Comparison of ENCODE assay signal across 1 cellular context in the genomic region with DNA sequence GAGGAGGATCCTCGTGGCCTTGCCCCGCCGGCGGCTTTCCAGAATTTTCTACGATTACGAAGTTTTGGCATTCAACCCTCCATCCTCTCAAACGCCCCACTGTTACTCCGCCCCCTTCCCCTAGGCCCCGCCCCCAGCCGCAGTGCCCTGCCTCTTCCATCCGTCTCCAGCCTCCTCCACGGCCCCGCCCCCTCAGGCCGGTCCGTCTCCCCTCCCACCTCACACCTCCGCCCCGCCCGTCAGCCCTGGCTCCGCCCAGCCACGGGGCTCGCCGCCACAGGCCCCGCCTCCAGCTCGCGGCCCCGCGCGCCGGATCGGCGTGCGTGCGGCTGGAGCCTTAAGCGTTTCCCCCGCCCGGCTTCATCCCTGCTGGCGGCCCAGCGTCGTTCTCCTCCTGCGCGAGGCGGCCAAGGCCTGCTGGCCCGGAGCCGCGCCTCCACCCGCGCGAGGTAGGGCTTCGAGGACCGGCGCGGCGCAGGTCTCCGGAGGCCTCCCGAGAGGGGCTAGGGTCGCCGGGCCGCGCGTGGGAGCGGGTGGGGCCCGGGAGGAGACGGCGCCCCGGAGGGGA.
TF ChIP-seq lines count a peak whose summit lies in the region.

A gene with protein sequence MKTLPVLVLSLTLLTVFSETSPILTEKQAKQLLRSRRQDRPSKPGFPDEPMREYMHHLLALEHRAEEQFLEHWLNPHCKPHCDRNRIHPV (minus strand): TSS at position 109 of the 568 bp plus-strand sequence. CDS start 18,110 bp downstream, outside the sequence.
A gene (plus strand): TSS at position 340 of the 568 bp plus-strand sequence. CDS start 645 bp downstream, outside the sequence.

TF ChIP-seq in HepG2, 621 proteins besides CTCF, POLR2A, EP300 and RAD21 (continued from another document):
- peak; percentile 77; the same call in 1 of the 2 replicates for TF ChIP-seq ZNF773 (CRISPR knock-in tag; IDR thresholded peaks at IDR 0.05; ENCODE audit: borderline replicate concordance)
- TF ChIP-seq ZNF451 (CRISPR knock-in tag; IDR thresholded peaks at IDR 0.05), result peak; percentile 59; the same call in 1 of the 2 replicates
- no peak for TF ChIP-seq XRCC5 (optimal IDR thresholded peaks at IDR 0.05; ENCODE audit: low read length)
- no peak for TF ChIP-seq PPARG (CRISPR knock-in tag; conservative IDR thresholded peaks at IDR 0.05)
- no peak for TF ChIP-seq SIN3B (IDR thresholded peaks at IDR 0.05; ENCODE audit: low read length)
- TF ChIP-seq HNF4G (IDR thresholded peaks at IDR 0.05; ENCODE audit: borderline replicate concordance, low read depth, low read length), result no peak
- TF ChIP-seq HNF4G (CRISPR knock-in tag; IDR thresholded peaks at IDR 0.05; ENCODE audit: borderline replicate concordance, low read depth), result no peak; the same call in 1 of the 2 replicates
- no peak for TF ChIP-seq NFKBIZ (CRISPR knock-in tag; IDR thresholded peaks at IDR 0.05)
- no peak for TF ChIP-seq ARNT2 (CRISPR knock-in tag; IDR thresholded peaks at IDR 0.05; ENCODE audit: low read depth)
- no peak for TF ChIP-seq ZNF543 (CRISPR knock-in tag; IDR thresholded peaks at IDR 0.05)
- TF ChIP-seq, protein P1, sequence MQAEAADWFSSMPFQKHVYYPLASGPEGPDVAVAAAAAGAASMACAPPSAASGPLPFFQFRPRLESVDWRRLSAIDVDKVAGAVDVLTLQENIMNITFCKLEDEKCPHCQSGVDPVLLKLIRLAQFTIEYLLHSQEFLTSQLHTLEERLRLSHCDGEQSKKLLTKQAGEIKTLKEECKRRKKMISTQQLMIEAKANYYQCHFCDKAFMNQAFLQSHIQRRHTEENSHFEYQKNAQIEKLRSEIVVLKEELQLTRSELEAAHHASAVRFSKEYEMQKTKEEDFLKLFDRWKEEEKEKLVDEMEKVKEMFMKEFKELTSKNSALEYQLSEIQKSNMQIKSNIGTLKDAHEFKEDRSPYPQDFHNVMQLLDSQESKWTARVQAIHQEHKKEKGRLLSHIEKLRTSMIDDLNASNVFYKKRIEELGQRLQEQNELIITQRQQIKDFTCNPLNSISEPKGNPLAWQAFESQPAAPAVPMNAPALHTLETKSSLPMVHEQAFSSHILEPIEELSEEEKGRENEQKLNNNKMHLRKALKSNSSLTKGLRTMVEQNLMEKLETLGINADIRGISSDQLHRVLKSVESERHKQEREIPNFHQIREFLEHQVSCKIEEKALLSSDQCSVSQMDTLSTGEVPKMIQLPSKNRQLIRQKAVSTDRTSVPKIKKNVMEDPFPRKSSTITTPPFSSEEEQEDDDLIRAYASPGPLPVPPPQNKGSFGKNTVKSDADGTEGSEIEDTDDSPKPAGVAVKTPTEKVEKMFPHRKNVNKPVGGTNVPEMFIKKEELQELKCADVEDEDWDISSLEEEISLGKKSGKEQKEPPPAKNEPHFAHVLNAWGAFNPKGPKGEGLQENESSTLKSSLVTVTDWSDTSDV (CRISPR knock-in tag; IDR thresholded peaks at IDR 0.05), result no peak
- TF ChIP-seq KMT2A (CRISPR knock-in tag; IDR thresholded peaks at IDR 0.05), result no peak
- peak; percentile 87 for TF ChIP-seq SAP130 (CRISPR knock-in tag; IDR thresholded peaks at IDR 0.05; ENCODE audit: low read depth)
- TF ChIP-seq ZMYM4 (CRISPR knock-in tag; IDR thresholded peaks at IDR 0.05), result peak; percentile 72
- no peak for TF ChIP-seq ZNF260 (CRISPR knock-in tag; IDR thresholded peaks at IDR 0.05; ENCODE audit: borderline replicate concordance, low read depth)
- no peak for TF ChIP-seq MATR3 (CRISPR knock-in tag; IDR thresholded peaks at IDR 0.05)
- TF ChIP-seq FOXA1 (IDR thresholded peaks at IDR 0.05), result no peak
- no peak for TF ChIP-seq FOXA1 (CRISPR knock-in tag; IDR thresholded peaks at IDR 0.05)
- TF ChIP-seq GPN1 (CRISPR knock-in tag; IDR thresholded peaks at IDR 0.05; ENCODE audit: borderline replicate concordance), result no peak
- TF ChIP-seq MXI1 (IDR thresholded peaks at IDR 0.05; ENCODE audit: borderline replicate concordance, low read depth, low read length), result peak; percentile 79; the same call in 2 of the 3 replicates
- TF ChIP-seq MIER3 (CRISPR knock-in tag; IDR thresholded peaks at IDR 0.05; ENCODE audit: borderline replicate concordance), result no peak
- TF ChIP-seq SOX13 (IDR thresholded peaks at IDR 0.05), result no peak
- TF ChIP-seq SOX13 (CRISPR knock-in tag; conservative IDR thresholded peaks at IDR 0.05 in 1 of 2, IDR thresholded peaks at IDR 0.05 in 1 of 2), result no peak
- TF ChIP-seq, protein P2, sequence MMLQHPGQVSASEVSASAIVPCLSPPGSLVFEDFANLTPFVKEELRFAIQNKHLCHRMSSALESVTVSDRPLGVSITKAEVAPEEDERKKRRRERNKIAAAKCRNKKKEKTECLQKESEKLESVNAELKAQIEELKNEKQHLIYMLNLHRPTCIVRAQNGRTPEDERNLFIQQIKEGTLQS (CRISPR knock-in tag; IDR thresholded peaks at IDR 0.05), result no peak
- no peak for TF ChIP-seq TAF15 (IDR thresholded peaks at IDR 0.05; ENCODE audit: low read depth, low read length, poor library complexity, severe bottlenecking)
- no peak for TF ChIP-seq KDM2A (CRISPR knock-in tag; IDR thresholded peaks at IDR 0.05; ENCODE audit: borderline replicate concordance, low read depth)
- TF ChIP-seq SIX1 (CRISPR knock-in tag; IDR thresholded peaks at IDR 0.05; ENCODE audit: borderline replicate concordance), result no peak
- TF ChIP-seq JUN (CRISPR knock-in tag; IDR thresholded peaks at IDR 0.05), result no peak
- no peak for TF ChIP-seq ZNF460 (CRISPR knock-in tag; IDR thresholded peaks at IDR 0.05; ENCODE audit: borderline replicate concordance)
- no peak for TF ChIP-seq RXRB (CRISPR knock-in tag; IDR thresholded peaks at IDR 0.05; ENCODE audit: borderline replicate concordance)
- no peak for TF ChIP-seq FOXP1 (IDR thresholded peaks at IDR 0.05)
- TF ChIP-seq FOXP1 (CRISPR knock-in tag; IDR thresholded peaks at IDR 0.05), result no peak
- TF ChIP-seq SP4 (CRISPR knock-in tag; IDR thresholded peaks at IDR 0.05), result peak; percentile 86
- no peak for TF ChIP-seq LCORL (IDR thresholded peaks at IDR 0.05)
- no peak for TF ChIP-seq LCORL (CRISPR knock-in tag; IDR thresholded peaks at IDR 0.05)
- TF ChIP-seq, protein P3, sequence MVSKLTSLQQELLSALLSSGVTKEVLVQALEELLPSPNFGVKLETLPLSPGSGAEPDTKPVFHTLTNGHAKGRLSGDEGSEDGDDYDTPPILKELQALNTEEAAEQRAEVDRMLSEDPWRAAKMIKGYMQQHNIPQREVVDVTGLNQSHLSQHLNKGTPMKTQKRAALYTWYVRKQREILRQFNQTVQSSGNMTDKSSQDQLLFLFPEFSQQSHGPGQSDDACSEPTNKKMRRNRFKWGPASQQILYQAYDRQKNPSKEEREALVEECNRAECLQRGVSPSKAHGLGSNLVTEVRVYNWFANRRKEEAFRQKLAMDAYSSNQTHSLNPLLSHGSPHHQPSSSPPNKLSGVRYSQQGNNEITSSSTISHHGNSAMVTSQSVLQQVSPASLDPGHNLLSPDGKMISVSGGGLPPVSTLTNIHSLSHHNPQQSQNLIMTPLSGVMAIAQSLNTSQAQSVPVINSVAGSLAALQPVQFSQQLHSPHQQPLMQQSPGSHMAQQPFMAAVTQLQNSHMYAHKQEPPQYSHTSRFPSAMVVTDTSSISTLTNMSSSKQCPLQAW (CRISPR knock-in tag; IDR thresholded peaks at IDR 0.05), result no peak
- TF ChIP-seq MAFG (CRISPR knock-in tag; IDR thresholded peaks at IDR 0.05), result no peak
- no peak for TF ChIP-seq ZNF652 (CRISPR knock-in tag; IDR thresholded peaks at IDR 0.05; ENCODE audit: borderline replicate concordance, low read depth)
- TF ChIP-seq, protein P4, sequence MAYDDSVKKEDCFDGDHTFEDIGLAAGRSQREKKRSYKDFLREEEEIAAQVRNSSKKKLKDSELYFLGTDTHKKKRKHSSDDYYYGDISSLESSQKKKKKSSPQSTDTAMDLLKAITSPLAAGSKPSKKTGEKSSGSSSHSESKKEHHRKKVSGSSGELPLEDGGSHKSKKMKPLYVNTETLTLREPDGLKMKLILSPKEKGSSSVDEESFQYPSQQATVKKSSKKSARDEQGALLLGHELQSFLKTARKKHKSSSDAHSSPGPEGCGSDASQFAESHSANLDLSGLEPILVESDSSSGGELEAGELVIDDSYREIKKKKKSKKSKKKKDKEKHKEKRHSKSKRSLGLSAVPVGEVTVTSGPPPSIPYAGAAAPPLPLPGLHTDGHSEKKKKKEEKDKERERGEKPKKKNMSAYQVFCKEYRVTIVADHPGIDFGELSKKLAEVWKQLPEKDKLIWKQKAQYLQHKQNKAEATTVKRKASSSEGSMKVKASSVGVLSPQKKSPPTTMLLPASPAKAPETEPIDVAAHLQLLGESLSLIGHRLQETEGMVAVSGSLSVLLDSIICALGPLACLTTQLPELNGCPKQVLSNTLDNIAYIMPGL (CRISPR knock-in tag; IDR thresholded peaks at IDR 0.05; ENCODE audit: borderline replicate concordance in 1 of 2, low read depth in 1 of 2), result peak in 1 of 2 experiments; percentile 54; a peak in 2 of 4 replicates
- no peak for TF ChIP-seq CBX5 (CRISPR knock-in tag; IDR thresholded peaks at IDR 0.05; ENCODE audit: borderline replicate concordance)
- no peak for TF ChIP-seq MYNN (CRISPR knock-in tag; IDR thresholded peaks at IDR 0.05; ENCODE audit: low read depth)
- TF ChIP-seq NR2C2 (CRISPR knock-in tag; IDR thresholded peaks at IDR 0.05; ENCODE audit: borderline replicate concordance), result peak; percentile 63; the same call in 1 of the 2 replicates
- no peak for TF ChIP-seq ZNF138 (CRISPR knock-in tag; IDR thresholded peaks at IDR 0.05; ENCODE audit: low read depth)
- no peak for TF ChIP-seq HNRNPH1 (optimal IDR thresholded peaks at IDR 0.05; ENCODE audit: low read depth, low read length)
- TF ChIP-seq, protein P5, sequence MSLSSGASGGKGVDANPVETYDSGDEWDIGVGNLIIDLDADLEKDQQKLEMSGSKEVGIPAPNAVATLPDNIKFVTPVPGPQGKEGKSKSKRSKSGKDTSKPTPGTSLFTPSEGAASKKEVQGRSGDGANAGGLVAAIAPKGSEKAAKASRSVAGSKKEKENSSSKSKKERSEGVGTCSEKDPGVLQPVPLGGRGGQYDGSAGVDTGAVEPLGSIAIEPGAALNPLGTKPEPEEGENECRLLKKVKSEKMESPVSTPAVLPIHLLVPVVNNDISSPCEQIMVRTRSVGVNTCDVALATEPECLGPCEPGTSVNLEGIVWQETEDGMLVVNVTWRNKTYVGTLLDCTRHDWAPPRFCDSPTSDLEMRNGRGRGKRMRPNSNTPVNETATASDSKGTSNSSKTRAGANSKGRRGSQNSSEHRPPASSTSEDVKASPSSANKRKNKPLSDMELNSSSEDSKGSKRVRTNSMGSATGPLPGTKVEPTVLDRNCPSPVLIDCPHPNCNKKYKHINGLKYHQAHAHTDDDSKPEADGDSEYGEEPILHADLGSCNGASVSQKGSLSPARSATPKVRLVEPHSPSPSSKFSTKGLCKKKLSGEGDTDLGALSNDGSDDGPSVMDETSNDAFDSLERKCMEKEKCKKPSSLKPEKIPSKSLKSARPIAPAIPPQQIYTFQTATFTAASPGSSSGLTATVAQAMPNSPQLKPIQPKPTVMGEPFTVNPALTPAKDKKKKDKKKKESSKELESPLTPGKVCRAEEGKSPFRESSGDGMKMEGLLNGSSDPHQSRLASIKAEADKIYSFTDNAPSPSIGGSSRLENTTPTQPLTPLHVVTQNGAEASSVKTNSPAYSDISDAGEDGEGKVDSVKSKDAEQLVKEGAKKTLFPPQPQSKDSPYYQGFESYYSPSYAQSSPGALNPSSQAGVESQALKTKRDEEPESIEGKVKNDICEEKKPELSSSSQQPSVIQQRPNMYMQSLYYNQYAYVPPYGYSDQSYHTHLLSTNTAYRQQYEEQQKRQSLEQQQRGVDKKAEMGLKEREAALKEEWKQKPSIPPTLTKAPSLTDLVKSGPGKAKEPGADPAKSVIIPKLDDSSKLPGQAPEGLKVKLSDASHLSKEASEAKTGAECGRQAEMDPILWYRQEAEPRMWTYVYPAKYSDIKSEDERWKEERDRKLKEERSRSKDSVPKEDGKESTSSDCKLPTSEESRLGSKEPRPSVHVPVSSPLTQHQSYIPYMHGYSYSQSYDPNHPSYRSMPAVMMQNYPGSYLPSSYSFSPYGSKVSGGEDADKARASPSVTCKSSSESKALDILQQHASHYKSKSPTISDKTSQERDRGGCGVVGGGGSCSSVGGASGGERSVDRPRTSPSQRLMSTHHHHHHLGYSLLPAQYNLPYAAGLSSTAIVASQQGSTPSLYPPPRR (CRISPR knock-in tag; IDR thresholded peaks at IDR 0.05; ENCODE audit: borderline replicate concordance), result 0 out of 2 replicates have a peak, but pooled peaks have one; percentile 4
- 0 out of 2 replicates have a peak, but pooled peaks have one; percentile 25 for TF ChIP-seq ZNF34 (CRISPR knock-in tag; IDR thresholded peaks at IDR 0.05; ENCODE audit: borderline replicate concordance)
